19 cellular contexts compared by ENCODE assay signal in genomic region chr10:28578454-28578853, GRCh38. TPM values are rescaled to one million over a fixed set of nuclear protein-coding genes. Genes with fewer than 3 reads are reported as not detected.
A peak's percentile ranks its signal among the peaks of the same experiment; 100 is the strongest.
DNase-seq lines count a peak whose midpoint lies in the region; ATAC-seq and TF ChIP-seq lines count a peak whose summit lies in the region.
"Had no signal": no experiment of that assay in that cellular context is flagged by ENCODE, and none has a peak within 500 bp of the region (broad histone marks: within the 10 kb centered on the region; RNA-seq: fewer than 3 reads in every experiment).

No MANE protein-coding gene starts in this region.

- peaks cover 92% of the 10 kb centered on the region for H3K36me3 Mint-ChIP-seq in activated T-cell treated with anti-CD3 and anti-CD28 coated beads, Interleukin-2, amount 50 U/mL, for 24 hours (ENCODE audit: low read depth)
- peaks cover 87% of the 10 kb centered on the region for H3K36me3 Mint-ChIP-seq in CD4-positive, alpha-beta T cell (ENCODE audit: low read depth)
- peaks cover 53% of the 10 kb centered on the region for H3K36me3 Mint-ChIP-seq in activated CD8-positive, alpha-beta T cell treated with anti-CD3 and anti-CD28 coated beads for 36 hours (ENCODE audit: low read depth)
- H3K36me3 Mint-ChIP-seq in naive B cell, result peaks cover 0 to 4% of the 10 kb centered on the region in 2 donors

- no peak for DNase-seq in activated T-cell treated with anti-CD3 and anti-CD28 coated beads, Interleukin-2, amount 50 U/mL, for 24 hours
- DNase-seq in activated T-cell treated with anti-CD3 and anti-CD28 coated beads for 4 hours (no peak), naive B cell (no peak), NCI-H2227 treated with DMSO at 0.1 percent for 48 hours (lab: John Stamatoyannopoulos, UW) (no peak), OCI-M2 (lab: John Stamatoyannopoulos, UW; ENCODE audit: unreplicated experiment) (no peak)
- DNase-seq in CD4-positive, alpha-beta T cell, result no peak
- DNase-seq in activated CD8-positive, alpha-beta T cell treated with anti-CD3 and anti-CD28 coated beads for 36 hours, result no peak
- DNase-seq: DND-41, Kasumi-1, MM.1S, NCI-H1105, NCI-H1694, NCI-H524, Peyer's patch, Right ventricle myocardium superior had no signal

- no peaks in the 10 kb centered on the region for H3K9me3 ChIP-seq in CD4-positive, alpha-beta T cell (ENCODE audit: control insufficient read depth, low read length)
- H3K9me3 ChIP-seq: BLaER1, Peyer's patch had no signal

- H3K9me3 Mint-ChIP-seq in activated T-cell treated with anti-CD3 and anti-CD28 coated beads, Interleukin-2, amount 50 U/mL, for 24 hours, result no peaks in the 10 kb centered on the region
- H3K9me3 Mint-ChIP-seq in CD4-positive, alpha-beta T cell, result no peaks in the 10 kb centered on the region
- no peaks in the 10 kb centered on the region for H3K9me3 Mint-ChIP-seq in activated CD8-positive, alpha-beta T cell treated with anti-CD3 and anti-CD28 coated beads for 36 hours
- H3K9me3 Mint-ChIP-seq in naive B cell, result no peaks in the 10 kb centered on the region

- H3K27ac Mint-ChIP-seq in activated T-cell treated with anti-CD3 and anti-CD28 coated beads, Interleukin-2, amount 50 U/mL, for 24 hours, result peak overlapping the region; percentile 71
- peak overlapping the region; percentile 16 for H3K27ac Mint-ChIP-seq in CD4-positive, alpha-beta T cell
- H3K27ac Mint-ChIP-seq in activated CD8-positive, alpha-beta T cell treated with anti-CD3 and anti-CD28 coated beads for 36 hours, result peak overlapping the region; percentile 56
- H3K27ac Mint-ChIP-seq in naive B cell, result peak overlapping the region in 4 of 6 donors; percentile 12 to 93 (median 34)

- no peaks in the 10 kb centered on the region for H3K27me3 ChIP-seq in CD4-positive, alpha-beta T cell (ENCODE audit: control insufficient read depth, insufficient read depth, low read length)
- H3K27me3 ChIP-seq: BLaER1, Peyer's patch had no signal

- POLR2A ChIA-PET in CD4-positive, alpha-beta T cell (lab: Charles Lee), result interaction anchor here (1.3 kb wide), 1 partner anchor 46 kb away, joined by 3 read pairs; the partner anchor contains the start of gene WAC
- POLR2A ChIA-PET in activated CD8-positive, alpha-beta T cell treated with anti-CD3 and anti-CD28 coated beads for 36 hours (lab: Charles Lee), result no interaction called here

- H3K4me3 Mint-ChIP-seq in activated T-cell treated with anti-CD3 and anti-CD28 coated beads, Interleukin-2, amount 50 U/mL, for 24 hours, result no peak overlapping the region
- H3K4me3 Mint-ChIP-seq in CD4-positive, alpha-beta T cell, result no peak overlapping the region
- H3K4me3 Mint-ChIP-seq in activated CD8-positive, alpha-beta T cell treated with anti-CD3 and anti-CD28 coated beads for 36 hours, result no peak overlapping the region
- no peak overlapping the region for H3K4me3 Mint-ChIP-seq in naive B cell

- intact Hi-C loops in CD4-positive, alpha-beta T cell (cut with DNase I, micrococcal nuclease), result loop anchor here in 1 of 2 experiments (5.0 kb wide), 1 partner anchor 36 kb away; no protein-coding TSS in a partner anchor
- intact Hi-C loops in activated CD8-positive, alpha-beta T cell treated with anti-CD3 and anti-CD28 coated beads for 36 hours (cut with micrococcal nuclease), result no loop called here

- H3K27me3 Mint-ChIP-seq in activated T-cell treated with anti-CD3 and anti-CD28 coated beads, Interleukin-2, amount 50 U/mL, for 24 hours, result no peaks in the 10 kb centered on the region
- H3K27me3 Mint-ChIP-seq in CD4-positive, alpha-beta T cell, result no peaks in the 10 kb centered on the region
- H3K27me3 Mint-ChIP-seq in activated CD8-positive, alpha-beta T cell treated with anti-CD3 and anti-CD28 coated beads for 36 hours, result no peaks in the 10 kb centered on the region
- H3K27me3 Mint-ChIP-seq in naive B cell, result no peaks in the 10 kb centered on the region

- peaks cover 88% of the 10 kb centered on the region for H3K4me1 Mint-ChIP-seq in activated T-cell treated with anti-CD3 and anti-CD28 coated beads, Interleukin-2, amount 50 U/mL, for 24 hours (ENCODE audit: low read depth)
- peaks cover 89% of the 10 kb centered on the region for H3K4me1 Mint-ChIP-seq in CD4-positive, alpha-beta T cell (ENCODE audit: low read depth)
- peaks cover 78% of the 10 kb centered on the region for H3K4me1 Mint-ChIP-seq in activated CD8-positive, alpha-beta T cell treated with anti-CD3 and anti-CD28 coated beads for 36 hours (ENCODE audit: low read depth)
- H3K4me1 Mint-ChIP-seq in naive B cell, result peaks cover 48 to 61% (median 52%) of the 10 kb centered on the region in 3 donors

- no peak for ATAC-seq in CD4-positive, alpha-beta T cell (ENCODE audit: poor library complexity)
- no peak for ATAC-seq in activated CD8-positive, alpha-beta T cell treated with anti-CD3 and anti-CD28 coated beads for 36 hours
- ATAC-seq in naive B cell (ENCODE audit: low read depth in 2 of 2) (no peak), HG03378 (IDR thresholded peaks at IDR 0.05; ENCODE audit: unreplicated experiment) (no peak)
- ATAC-seq: HCT116 had no signal

- no peak overlapping the region for H3K27ac ChIP-seq in CD4-positive, alpha-beta T cell (ENCODE audit: low read depth, low read length)
- H3K27ac ChIP-seq: 22Rv1, BLaER1, Peyer's patch had no signal

- no peak for TF ChIP-seq CTCF in CD4-positive, alpha-beta T cell (IDR thresholded peaks at IDR 0.05)
- no peak for TF ChIP-seq CTCF in activated CD8-positive, alpha-beta T cell treated with anti-CD3 and anti-CD28 coated beads for 36 hours (IDR thresholded peaks at IDR 0.05)

- CTCF ChIA-PET in CD4-positive, alpha-beta T cell (lab: Charles Lee), result no interaction called here
- CTCF ChIA-PET in activated CD8-positive, alpha-beta T cell treated with anti-CD3 and anti-CD28 coated beads for 36 hours (lab: Charles Lee), result interaction anchor here (2.6 kb wide), 1 partner anchor 12 kb away, joined by 9 read pairs; no protein-coding TSS in a partner anchor

RNA-seq across cellular contexts. Expression of gene WAC, which starts 45.5 kb away (rescaled TPM):
- total RNA-seq in CD4-positive, alpha-beta T cell, result 100 to 1,000 TPM; 169 to 177 TPM
- total RNA-seq in activated CD8-positive, alpha-beta T cell treated with anti-CD3 and anti-CD28 coated beads for 36 hours, result 100 to 1,000 TPM in 1 of 2 experiments, 10 to 100 TPM in 1; 95.2 to 102 TPM
- polyA plus RNA-seq in naive B cell (ENCODE audit: low read depth in 6 of 6), result 100 to 1,000 TPM in 5 of 6 donors, 10 to 100 TPM in 1; 67.8 to 162 (median 139) TPM

Comparison
In these comparisons a context has a peak if more than half of its experiments do, and no peak if none do; other contexts are left out.
1. H3K27ac Mint-ChIP-seq: peak in every context shown above with its lines; median percentile 71 in activated T-cell treated with anti-CD3 and anti-CD28 coated beads, Interleukin-2, amount 50 U/mL, for 24 hours; 56 in activated CD8-positive, alpha-beta T cell treated with anti-CD3 and anti-CD28 coated beads for 36 hours; 34 in naive B cell; 16 in CD4-positive, alpha-beta T cell.